In the genomic region with DNA sequence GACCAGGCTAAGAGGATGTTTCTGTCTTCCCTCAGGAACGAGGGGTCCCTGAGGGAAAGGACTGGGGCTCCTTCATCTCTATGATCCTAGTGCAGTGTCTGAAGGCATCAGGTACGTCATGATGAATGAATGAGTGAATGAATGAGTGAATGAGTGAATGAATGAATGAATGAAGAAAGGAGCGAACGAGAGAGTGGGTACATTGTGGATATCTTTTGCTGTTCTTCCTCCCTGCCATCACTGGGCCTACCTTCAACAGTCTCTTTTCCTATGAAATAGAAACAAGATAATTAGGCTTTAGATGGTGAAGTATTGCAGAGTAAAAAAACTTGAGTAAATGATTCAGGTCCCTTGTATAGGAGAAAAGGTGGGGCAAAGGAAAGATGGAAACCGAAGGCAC, we compare ENCODE assay signal across 32 cellular contexts.
"Had no signal": no experiment of that assay in that cellular context is flagged by ENCODE, and none has a peak within 500 bp of the region (broad histone marks: within the 10 kb centered on the region; RNA-seq: fewer than 3 reads in every experiment).

No MANE protein-coding gene starts in this region.

- H3K27me3 ChIP-seq: adrenal gland, ascending aorta, brain microvascular endothelial cell, breast epithelium, cardiac muscle cell had no signal

- ATAC-seq: activated naive CD4-positive, alpha-beta T cell treated with anti-CD3 and anti-CD28 coated beads, Interleukin-2, amount 50 U/mL, for 72 hours; activated naive CD8-positive, alpha-beta T cell treated with anti-CD3 and anti-CD28 coated beads, Interleukin-2, amount 50 U/mL, for 24 hours; activated T-cell treated with anti-CD3 and anti-CD28 coated beads, Interleukin-2, amount 50 U/mL, for 4 hours; activated T-cell treated with anti-CD3 and anti-CD28 coated beads, Interleukin-2, amount 50 U/mL, for 72 hours; activated T-helper 17 cell treated with anti-CD3 and anti-CD28 coated beads, Interleukin-2, amount 50 U/mL, for 72 hours had no signal

- H3K4me1 ChIP-seq: adrenal gland, ascending aorta, breast epithelium had no signal

- H3K9me3 ChIP-seq: adrenal gland, ascending aorta had no signal

- H3K36me3 ChIP-seq: adrenal gland, ascending aorta, brain microvascular endothelial cell, breast epithelium, cardiac muscle cell had no signal

- DNase-seq: activated effector memory CD4-positive, alpha-beta T cell treated with Interleukin-2 at 50 U/mL for 16 hours; activated gamma-delta T cell; activated gamma-delta T cell treated with Interleukin-2 at 50 U/mL for 16 hours; activated naive CD4-positive, alpha-beta T cell; activated naive CD4-positive, alpha-beta T cell treated with anti-CD3 and anti-CD28 coated beads for 36 hours; activated naive CD4-positive, alpha-beta T cell treated with anti-CD3 and anti-CD28 coated beads, Interleukin-2, amount 10 ng/mL, durations not matched to agents 7 days and 5 days; activated naive CD4-positive, alpha-beta T cell treated with anti-CD3 and anti-CD28 coated beads, Interleukin-2, amount 50 U/mL, for 16 hours; activated naive CD4-positive, alpha-beta T cell treated with Interleukin-2 at 50 U/mL for 16 hours; activated naive CD8-positive, alpha-beta T cell treated with anti-CD3 and anti-CD28 coated beads for 36 hours; activated naive CD8-positive, alpha-beta T cell treated with anti-CD3 and anti-CD28 coated beads, Interleukin-2, amount 10 ng/mL, durations not matched to agents 7 days and 5 days; activated naive CD8-positive, alpha-beta T cell treated with anti-CD3 and anti-CD28 coated beads, Interleukin-2, amount 50 U/mL, for 24 hours; activated T-cell treated with anti-CD3 and anti-CD28 coated beads, Interleukin-2, amount 50 U/mL, for 1 hour; activated T-cell treated with anti-CD3 and anti-CD28 coated beads, Interleukin-2, amount 50 U/mL, for 24 hours; activated T-cell treated with anti-CD3 and anti-CD28 coated beads, Interleukin-2, amount 50 U/mL, for 4 hours; activated T-cell treated with anti-CD3 and anti-CD28 coated beads, Interleukin-2, amount 50 U/mL, for 48 hours; activated T-cell treated with anti-CD3 and anti-CD28 coated beads, Interleukin-2, amount 50 U/mL, for 72 hours; adrenal gland; amniotic stem cell; amygdala; anterior cingulate cortex; aorta; brain microvascular endothelial cell; caudate nucleus; central memory CD4-positive, alpha-beta T cell; cerebellar nuclear complex had no signal

- H3K4me3 ChIP-seq: adrenal gland, ascending aorta, breast epithelium, cardiac muscle cell had no signal

- H3K27ac ChIP-seq: adrenal gland, ascending aorta, brain microvascular endothelial cell, breast epithelium, cardiac muscle cell had no signal

- FAIRE-seq: astrocyte, bronchial epithelial cell had no signal
